ENCODE assay signal across 1 cellular context in genomic region chr10:94362360-94363250, GRCh38.
TF ChIP-seq lines count a peak whose summit lies in the region.

Gene NOC3L, minus strand, starts transcription at chr10:94362939. Its CDS starts 101 bp downstream, at chr10:94362838.

TF ChIP-seq in HepG2, 621 proteins besides CTCF, POLR2A, EP300 and RAD21 (continued from another document and continues in another):
- TF ChIP-seq MLXIP (CRISPR knock-in tag; IDR thresholded peaks at IDR 0.05; ENCODE audit: borderline replicate concordance), result peak; percentile 91; the same call in 1 of the 2 replicates
- no peak for TF ChIP-seq ZNF382 (CRISPR knock-in tag; IDR thresholded peaks at IDR 0.05; ENCODE audit: borderline replicate concordance)
- peak; percentile 89 for TF ChIP-seq CC2D1A (CRISPR knock-in tag; IDR thresholded peaks at IDR 0.05)
- peak; percentile 59; the same call in 1 of the 2 replicates for TF ChIP-seq ZNF414 (CRISPR knock-in tag; IDR thresholded peaks at IDR 0.05)
- peak; percentile 83; the same call in 1 of the 2 replicates for TF ChIP-seq TSC22D2 (CRISPR knock-in tag; IDR thresholded peaks at IDR 0.05; ENCODE audit: borderline replicate concordance)
- no peak for TF ChIP-seq MLLT10 (CRISPR knock-in tag; IDR thresholded peaks at IDR 0.05)
- peak; percentile 93; the same call in 1 of the 2 replicates for TF ChIP-seq EED (CRISPR knock-in tag; IDR thresholded peaks at IDR 0.05)
- TF ChIP-seq SMARCE1 (IDR thresholded peaks at IDR 0.05; ENCODE audit: borderline replicate concordance), result no peak
- TF ChIP-seq SNAPC2 (CRISPR knock-in tag; IDR thresholded peaks at IDR 0.05), result peak; percentile 96
- no peak for TF ChIP-seq NFE2L2 (IDR thresholded peaks at IDR 0.05; ENCODE audit: low read length)
- TF ChIP-seq ZNF766 (CRISPR knock-in tag; IDR thresholded peaks at IDR 0.05; ENCODE audit: borderline replicate concordance), result peak; percentile 98
- TF ChIP-seq ZSCAN5A (CRISPR knock-in tag; IDR thresholded peaks at IDR 0.05; ENCODE audit: borderline replicate concordance), result peak; percentile 94; the same call in 1 of the 2 replicates
- TF ChIP-seq ATF6 (CRISPR knock-in tag; conservative IDR thresholded peaks at IDR 0.05), result no peak
- TF ChIP-seq PATZ1 (CRISPR knock-in tag; IDR thresholded peaks at IDR 0.05), result peak; percentile 86
- no peak for TF ChIP-seq BCLAF1 (IDR thresholded peaks at IDR 0.05)
- TF ChIP-seq SNAPC4 (CRISPR knock-in tag; IDR thresholded peaks at IDR 0.05), result peak; percentile 83; the same call in 1 of the 2 replicates
- peak; percentile 93 for TF ChIP-seq THAP9 (CRISPR knock-in tag; IDR thresholded peaks at IDR 0.05; ENCODE audit: borderline replicate concordance)
- peak; percentile 99 for TF ChIP-seq TEAD2 (CRISPR knock-in tag; IDR thresholded peaks at IDR 0.05)
- TF ChIP-seq THRA (CRISPR knock-in tag; IDR thresholded peaks at IDR 0.05; ENCODE audit: borderline replicate concordance), result peak; percentile 67
- peak; percentile 93 for TF ChIP-seq RFXAP (CRISPR knock-in tag; IDR thresholded peaks at IDR 0.05; ENCODE audit: borderline replicate concordance)
- no peak for TF ChIP-seq NPAS2 (CRISPR knock-in tag; IDR thresholded peaks at IDR 0.05; ENCODE audit: borderline replicate concordance)
- TF ChIP-seq NFIB (CRISPR knock-in tag; IDR thresholded peaks at IDR 0.05; ENCODE audit: borderline replicate concordance), result peak; percentile 99
- peak; percentile 96; the same call in 1 of the 2 replicates for TF ChIP-seq RNF219 (CRISPR knock-in tag; IDR thresholded peaks at IDR 0.05)
- peak; percentile 66; the same call in 1 of the 2 replicates for TF ChIP-seq MBD4 (IDR thresholded peaks at IDR 0.05; ENCODE audit: borderline replicate concordance, low read length)
- TF ChIP-seq ZNF749 (CRISPR knock-in tag; IDR thresholded peaks at IDR 0.05; ENCODE audit: borderline replicate concordance), result peak; percentile 90
- peak; percentile 98 for TF ChIP-seq ZNF883 (CRISPR knock-in tag; IDR thresholded peaks at IDR 0.05; ENCODE audit: not compliant biosample characterization)
- TF ChIP-seq RBAK (CRISPR knock-in tag; IDR thresholded peaks at IDR 0.05), result 0 out of 2 replicates have a peak, but pooled peaks have one; percentile 61
